In the genomic region with DNA sequence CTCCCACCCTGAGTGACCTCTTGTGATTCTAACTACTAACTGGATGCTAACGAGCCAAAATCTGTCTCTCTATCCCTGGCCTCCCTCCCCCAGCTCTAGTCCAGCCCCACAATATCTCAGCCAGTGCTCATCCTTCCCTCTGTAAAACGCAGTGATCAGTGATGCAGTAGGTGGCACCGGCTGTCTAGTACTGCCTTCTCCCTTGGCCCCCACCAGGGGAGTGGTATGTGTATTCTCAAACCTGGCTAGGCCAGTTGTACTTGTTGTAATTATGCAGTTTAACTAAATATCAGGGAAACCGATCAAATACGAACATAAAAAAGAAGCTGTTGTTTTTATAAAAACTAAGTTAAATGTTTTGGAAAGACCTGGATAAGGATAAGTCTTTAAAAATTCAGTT, we compare ENCODE assay signal across 25 cellular contexts.
"Had no signal": no experiment of that assay in that cellular context is flagged by ENCODE, and none has a peak within 500 bp of the region (broad histone marks: within the 10 kb centered on the region; RNA-seq: fewer than 3 reads in every experiment).

No MANE protein-coding gene starts in this region.

- H3K27me3 ChIP-seq: brain microvascular endothelial cell, MG63, SJSA1 had no signal

- H3K9me3 ChIP-seq: MG63, SJSA1 had no signal

- H3K36me3 ChIP-seq: MG63 had no signal

- DNase-seq: activated CD4-positive, alpha-beta memory T cell treated with anti-CD3 and anti-CD28 coated beads, Interleukin-2, amount 10 ng/mL, durations not matched to agents 7 days and 5 days; activated CD4-positive, alpha-beta T cell treated with anti-CD3 and anti-CD28 coated beads, Interleukin-2, amount 10 ng/mL, durations not matched to agents 7 days and 5 days; activated CD4-positive, CD25-positive, alpha-beta regulatory T cell; activated CD8-positive, alpha-beta memory T cell treated with anti-CD3 and anti-CD28 coated beads, Interleukin-2, amount 50 U/mL, for 4 hours; activated gamma-delta T cell treated with Interleukin-2 at 50 U/mL for 16 hours; activated naive CD4-positive, alpha-beta T cell treated with anti-CD3 and anti-CD28 coated beads, Interleukin-2, amount 10 ng/mL, durations not matched to agents 7 days and 5 days; activated naive CD8-positive, alpha-beta T cell treated with anti-CD3 and anti-CD28 coated beads for 36 hours; activated T-cell treated with anti-CD3 and anti-CD28 coated beads, Interleukin-2, amount 50 U/mL, for 72 hours; brain microvascular endothelial cell; MG63; MV-4-11; NCI-H1092 treated with DMSO at 0.1 percent for 48 hours; NCI-H1417 treated with DMSO at 0.1 percent for 48 hours; NCI-H1694; NCI-H2029; NCI-H2107; NCI-H345; NCI-H510A treated with DMSO at 0.1 percent for 48 hours; PC-3; SHP77; SW 1271; T1000 had no signal

- H3K27ac ChIP-seq: brain microvascular endothelial cell, KMS-11, SJSA1, VCaP had no signal

- H3K4me3 ChIP-seq: MG63, SJSA1 had no signal
